1 cellular context compared by ENCODE assay signal in the genomic region with DNA sequence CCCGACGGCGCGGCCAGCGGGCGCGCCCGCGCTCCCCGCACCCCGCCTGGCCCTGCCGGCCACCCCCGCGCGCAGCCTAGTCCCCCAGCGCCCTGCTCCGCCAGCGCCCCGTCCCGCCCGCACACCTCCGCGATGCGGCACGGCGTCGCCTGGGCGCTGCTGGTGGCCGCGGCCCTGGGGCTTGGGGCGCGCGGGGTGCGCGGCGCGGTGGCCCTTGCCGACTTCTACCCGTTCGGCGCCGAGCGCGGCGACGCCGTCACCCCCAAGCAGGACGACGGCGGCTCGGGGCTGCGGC.
A peak's percentile ranks its signal among the peaks of the same experiment; 100 is the strongest.
TF ChIP-seq lines count a peak whose summit lies in the region.

No MANE protein-coding gene starts in this region.

TF ChIP-seq in HepG2, 621 proteins besides CTCF, POLR2A, EP300 and RAD21 (continued from another document):
- no peak for TF ChIP-seq LRRFIP1 (CRISPR knock-in tag; conservative IDR thresholded peaks at IDR 0.05)
- TF ChIP-seq ZSCAN21 (CRISPR knock-in tag; IDR thresholded peaks at IDR 0.05; ENCODE audit: borderline replicate concordance) = 0 out of 2 replicates have a peak, but pooled peaks have one; percentile 30
- TF ChIP-seq, protein P1, sequence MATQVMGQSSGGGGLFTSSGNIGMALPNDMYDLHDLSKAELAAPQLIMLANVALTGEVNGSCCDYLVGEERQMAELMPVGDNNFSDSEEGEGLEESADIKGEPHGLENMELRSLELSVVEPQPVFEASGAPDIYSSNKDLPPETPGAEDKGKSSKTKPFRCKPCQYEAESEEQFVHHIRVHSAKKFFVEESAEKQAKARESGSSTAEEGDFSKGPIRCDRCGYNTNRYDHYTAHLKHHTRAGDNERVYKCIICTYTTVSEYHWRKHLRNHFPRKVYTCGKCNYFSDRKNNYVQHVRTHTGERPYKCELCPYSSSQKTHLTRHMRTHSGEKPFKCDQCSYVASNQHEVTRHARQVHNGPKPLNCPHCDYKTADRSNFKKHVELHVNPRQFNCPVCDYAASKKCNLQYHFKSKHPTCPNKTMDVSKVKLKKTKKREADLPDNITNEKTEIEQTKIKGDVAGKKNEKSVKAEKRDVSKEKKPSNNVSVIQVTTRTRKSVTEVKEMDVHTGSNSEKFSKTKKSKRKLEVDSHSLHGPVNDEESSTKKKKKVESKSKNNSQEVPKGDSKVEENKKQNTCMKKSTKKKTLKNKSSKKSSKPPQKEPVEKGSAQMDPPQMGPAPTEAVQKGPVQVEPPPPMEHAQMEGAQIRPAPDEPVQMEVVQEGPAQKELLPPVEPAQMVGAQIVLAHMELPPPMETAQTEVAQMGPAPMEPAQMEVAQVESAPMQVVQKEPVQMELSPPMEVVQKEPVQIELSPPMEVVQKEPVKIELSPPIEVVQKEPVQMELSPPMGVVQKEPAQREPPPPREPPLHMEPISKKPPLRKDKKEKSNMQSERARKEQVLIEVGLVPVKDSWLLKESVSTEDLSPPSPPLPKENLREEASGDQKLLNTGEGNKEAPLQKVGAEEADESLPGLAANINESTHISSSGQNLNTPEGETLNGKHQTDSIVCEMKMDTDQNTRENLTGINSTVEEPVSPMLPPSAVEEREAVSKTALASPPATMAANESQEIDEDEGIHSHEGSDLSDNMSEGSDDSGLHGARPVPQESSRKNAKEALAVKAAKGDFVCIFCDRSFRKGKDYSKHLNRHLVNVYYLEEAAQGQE (IDR thresholded peaks at IDR 0.05; ENCODE audit: borderline replicate concordance in 1 of 2, low read depth in 1 of 2, low read length in 2 of 2) = no peak
- no peak for TF ChIP-seq ZBTB8A (CRISPR knock-in tag; IDR thresholded peaks at IDR 0.05; ENCODE audit: borderline replicate concordance, low read depth)
- no peak for TF ChIP-seq ZFP91 (CRISPR knock-in tag; IDR thresholded peaks at IDR 0.05; ENCODE audit: borderline replicate concordance)
- TF ChIP-seq ATF7 (IDR thresholded peaks at IDR 0.05) = no peak
- no peak for TF ChIP-seq ATF7 (CRISPR knock-in tag; IDR thresholded peaks at IDR 0.05)
- TF ChIP-seq ZNF335 (CRISPR knock-in tag; IDR thresholded peaks at IDR 0.05) = no peak
- TF ChIP-seq NR1H2 (CRISPR knock-in tag; IDR thresholded peaks at IDR 0.05; ENCODE audit: borderline replicate concordance, low read depth) = no peak
- TF ChIP-seq ZSCAN31 (CRISPR knock-in tag; IDR thresholded peaks at IDR 0.05; ENCODE audit: low read depth) = 0 out of 2 replicates have a peak, but pooled peaks have one; percentile 11
- 0 out of 2 replicates have a peak, but pooled peaks have one; percentile 1 for TF ChIP-seq ZNF329 (CRISPR knock-in tag; IDR thresholded peaks at IDR 0.05; ENCODE audit: low read depth)
- peak; percentile 91 for TF ChIP-seq ZNF777 (CRISPR knock-in tag; IDR thresholded peaks at IDR 0.05)
- no peak for TF ChIP-seq NFATC3 (CRISPR knock-in tag; IDR thresholded peaks at IDR 0.05)
- no peak for TF ChIP-seq ELF4 (CRISPR knock-in tag; IDR thresholded peaks at IDR 0.05; ENCODE audit: borderline replicate concordance)
- TF ChIP-seq, protein P2, sequence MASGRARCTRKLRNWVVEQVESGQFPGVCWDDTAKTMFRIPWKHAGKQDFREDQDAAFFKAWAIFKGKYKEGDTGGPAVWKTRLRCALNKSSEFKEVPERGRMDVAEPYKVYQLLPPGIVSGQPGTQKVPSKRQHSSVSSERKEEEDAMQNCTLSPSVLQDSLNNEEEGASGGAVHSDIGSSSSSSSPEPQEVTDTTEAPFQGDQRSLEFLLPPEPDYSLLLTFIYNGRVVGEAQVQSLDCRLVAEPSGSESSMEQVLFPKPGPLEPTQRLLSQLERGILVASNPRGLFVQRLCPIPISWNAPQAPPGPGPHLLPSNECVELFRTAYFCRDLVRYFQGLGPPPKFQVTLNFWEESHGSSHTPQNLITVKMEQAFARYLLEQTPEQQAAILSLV (CRISPR knock-in tag; IDR thresholded peaks at IDR 0.05; ENCODE audit: borderline replicate concordance) = no peak
- no peak for TF ChIP-seq PRDM15 (CRISPR knock-in tag; IDR thresholded peaks at IDR 0.05)
- peak; percentile 21; the same call in 1 of the 2 replicates for TF ChIP-seq MAX (IDR thresholded peaks at IDR 0.05)
- no peak for TF ChIP-seq PPARG (CRISPR knock-in tag; conservative IDR thresholded peaks at IDR 0.05)
- TF ChIP-seq, protein P3, sequence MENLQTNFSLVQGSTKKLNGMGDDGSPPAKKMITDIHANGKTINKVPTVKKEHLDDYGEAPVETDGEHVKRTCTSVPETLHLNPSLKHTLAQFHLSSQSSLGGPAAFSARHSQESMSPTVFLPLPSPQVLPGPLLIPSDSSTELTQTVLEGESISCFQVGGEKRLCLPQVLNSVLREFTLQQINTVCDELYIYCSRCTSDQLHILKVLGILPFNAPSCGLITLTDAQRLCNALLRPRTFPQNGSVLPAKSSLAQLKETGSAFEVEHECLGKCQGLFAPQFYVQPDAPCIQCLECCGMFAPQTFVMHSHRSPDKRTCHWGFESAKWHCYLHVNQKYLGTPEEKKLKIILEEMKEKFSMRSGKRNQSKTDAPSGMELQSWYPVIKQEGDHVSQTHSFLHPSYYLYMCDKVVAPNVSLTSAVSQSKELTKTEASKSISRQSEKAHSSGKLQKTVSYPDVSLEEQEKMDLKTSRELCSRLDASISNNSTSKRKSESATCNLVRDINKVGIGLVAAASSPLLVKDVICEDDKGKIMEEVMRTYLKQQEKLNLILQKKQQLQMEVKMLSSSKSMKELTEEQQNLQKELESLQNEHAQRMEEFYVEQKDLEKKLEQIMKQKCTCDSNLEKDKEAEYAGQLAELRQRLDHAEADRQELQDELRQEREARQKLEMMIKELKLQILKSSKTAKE (CRISPR knock-in tag; IDR thresholded peaks at IDR 0.05; ENCODE audit: borderline replicate concordance) = no peak
- TF ChIP-seq EHMT2 (IDR thresholded peaks at IDR 0.05; ENCODE audit: borderline replicate concordance, low read depth, low read length) = no peak
